9 cellular contexts compared by ENCODE assay signal in genomic region chr11:57482782-57483569, GRCh38. TPM values are rescaled to one million over a fixed set of nuclear protein-coding genes. Genes with fewer than 3 reads are reported as not detected.
A peak's percentile ranks its signal among the peaks of the same experiment; 100 is the strongest.
DNase-seq lines count a peak whose midpoint lies in the region; ATAC-seq and TF ChIP-seq lines count a peak whose summit lies in the region.
"Had no signal": no experiment of that assay in that cellular context is flagged by ENCODE, and none has a peak within 500 bp of the region (broad histone marks: within the 10 kb centered on the region; RNA-seq: fewer than 3 reads in every experiment).

No MANE protein-coding gene starts in this region.

- POLR2A ChIA-PET in T-cell (lab: Charles Lee): no interaction called here

- CTCF ChIA-PET in T-cell (lab: Charles Lee): interaction anchor here (1.0 to 2.6 kb wide), 9 partner anchors 10 to 137 kb away, joined by 3 to 27 read pairs (median 6); no protein-coding TSS in a partner anchor

- DNase-seq in EL: peak; percentile 36
- DNase-seq in T-cell: peak in 32 of 34 experiments; percentile 23 to 70 (median 53)
- no peak for DNase-seq in astrocyte of the spinal cord (ENCODE audit: low read depth, low spot score)
- peak; percentile 23 to 35 (median 31) for DNase-seq in immature natural killer cell
- DNase-seq in stimulated activated CD4-positive, alpha-beta T cell treated with anti-CD3 and anti-CD28 coated beads, TNF-alpha, amount 100 ng/mL, for 24 hours (ENCODE audit: low read depth in 3 of 3): peak; percentile 32 to 69 (median 58)
- DNase-seq in pons (ENCODE audit: low spot score): no peak

- TF ChIP-seq CTCF in astrocyte of the spinal cord (IDR thresholded peaks at IDR 0.05; ENCODE audit: low read depth, low read length): peak; percentile 65

- ATAC-seq in HG03039 (IDR thresholded peaks at IDR 0.05; ENCODE audit: unreplicated experiment) (peak; percentile 49), T-cell (replicated peaks in 1 of 4) (peak; percentile 64 to 92 (median 74)), GM18519 (IDR thresholded peaks at IDR 0.05; ENCODE audit: low FRiP score, unreplicated experiment) (no peak)

- H3K4me3 ChIP-seq in astrocyte of the spinal cord (ENCODE audit: low read depth, low read length): peak overlapping the region; percentile 37

- H3K27me3 Mint-ChIP-seq in T-cell (peaks cover 12 to 30% of the 10 kb centered on the region in 2 donors), immature natural killer cell (ENCODE audit: low read depth in 3 of 3) (peaks cover 0 to 6% (median 3%) of the 10 kb centered on the region in 3 donors)

- H3K9me3 Mint-ChIP-seq in T-cell (no peaks in the 10 kb centered on the region), immature natural killer cell (no peaks in the 10 kb centered on the region)

- H3K4me3 Mint-ChIP-seq in T-cell (peak overlapping the region in 2 of 3 donors; percentile 28 to 47), immature natural killer cell (no peak overlapping the region)

- H3K27ac Mint-ChIP-seq in T-cell: no peak overlapping the region
- H3K27ac Mint-ChIP-seq in immature natural killer cell: no peak overlapping the region

- H3K36me3 Mint-ChIP-seq in T-cell (peaks cover 25% of the 10 kb centered on the region), immature natural killer cell (peaks cover 16 to 27% (median 18%) of the 10 kb centered on the region in 3 donors)

- in situ Hi-C loops in astrocyte of the spinal cord (cut with HindIII; ENCODE audit: low sequenced_read_pairs): no loop called here

- peaks cover 5 to 17% (median 12%) of the 10 kb centered on the region in 3 donors for H3K4me1 Mint-ChIP-seq in T-cell
- peaks cover 0 to 3% of the 10 kb centered on the region in 2 donors for H3K4me1 Mint-ChIP-seq in immature natural killer cell

RNA-seq across cellular contexts. Expression of gene RTN4RL2, which starts 22.6 kb away (rescaled TPM):
- 1 to 10 TPM in 1 of 5 donors, under 1 TPM in 4; 0.15 to 1.1 (median 0.29) TPM for total RNA-seq in T-cell
- polyA plus RNA-seq in immature natural killer cell: under 1 TPM; 0.38 to 0.71 (median 0.68) TPM

RNA-seq across cellular contexts. Expression of gene SLC43A1, which starts 32.5 kb away (rescaled TPM):
- total RNA-seq in T-cell: 10 to 100 TPM in 4 of 5 donors, 1 to 10 TPM in 1; 8.8 to 31.6 (median 25.1) TPM
- 10 to 100 TPM; 15.8 to 20.3 (median 17.5) TPM for polyA plus RNA-seq in immature natural killer cell

RNA-seq across cellular contexts. Expression of gene TIMM10, which starts 47.6 kb away (rescaled TPM):
- 10 to 100 TPM; 20.7 to 33.2 (median 26.2) TPM for total RNA-seq in T-cell
- 100 to 1,000 TPM in 1 of 3 donors, 10 to 100 TPM in 2; 52.9 to 101 (median 55.7) TPM for polyA plus RNA-seq in immature natural killer cell

RNA-seq across cellular contexts. Expression of gene SMTNL1, which starts 54.4 kb away (rescaled TPM):
- not detected for total RNA-seq in T-cell
- polyA plus RNA-seq in immature natural killer cell: under 1 TPM in 2 of 3 donors, not detected in 1; 0.12 to 0.47 TPM
- total RNA-seq: SK-MEL-5 had no signal

RNA-seq across cellular contexts. Expression of gene SLC43A3, which starts 56.1 kb away (rescaled TPM):
- 10 to 100 TPM in 4 of 5 donors, 1 to 10 TPM in 1; 9.9 to 18.1 (median 13.6) TPM for total RNA-seq in T-cell
- polyA plus RNA-seq in immature natural killer cell: 10 to 100 TPM; 11.4 to 17.1 (median 12.4) TPM

Comparison
In these comparisons a context has a peak if more than half of its experiments do, and no peak if none do; other contexts are left out.
1. DNase-seq: peak in EL (single experiment), T-cell (32 of 34), immature natural killer cell (3 of 3) and stimulated activated CD4-positive, alpha-beta T cell treated with anti-CD3 and anti-CD28 coated beads, TNF-alpha, amount 100 ng/mL, for 24 hours (3 of 3); none in astrocyte of the spinal cord (single experiment) and pons (single experiment).
2. H3K4me3 Mint-ChIP-seq: peak in T-cell (2 of 3); none in immature natural killer cell (0 of 5).